In genomic region chr19:3538258-3538929, GRCh38 we compare ENCODE assay signal across 2 cellular contexts.
A peak's percentile ranks its signal among the peaks of the same experiment; 100 is the strongest.
TF ChIP-seq lines count a peak whose summit lies in the region.

No MANE protein-coding gene starts in this region.

TF ChIP-seq in A549, 52 proteins besides CTCF, POLR2A, EP300 and RAD21:
- TF ChIP-seq POLR2AphosphoS2 (conservative IDR thresholded peaks at IDR 0.05; ENCODE audit: low read length) = 0 out of 2 replicates have a peak, but pooled peaks have one; percentile 35
- no peak for TF ChIP-seq CHD2 (IDR thresholded peaks at IDR 0.05; ENCODE audit: low read length, partially characterized antibody)

TF ChIP-seq in GM23338, 12 proteins besides CTCF, POLR2A, EP300 and RAD21:
- TF ChIP-seq POLR2AphosphoS5 (IDR thresholded peaks at IDR 0.05; ENCODE audit: low read depth) = 0 out of 2 replicates have a peak, but pooled peaks have one; percentile 31
- TF ChIP-seq EZH2phosphoT487 (IDR thresholded peaks at IDR 0.05; ENCODE audit: unreplicated experiment) = no peak
